ENCODE assay signal across 8 cellular contexts in the genomic region with DNA sequence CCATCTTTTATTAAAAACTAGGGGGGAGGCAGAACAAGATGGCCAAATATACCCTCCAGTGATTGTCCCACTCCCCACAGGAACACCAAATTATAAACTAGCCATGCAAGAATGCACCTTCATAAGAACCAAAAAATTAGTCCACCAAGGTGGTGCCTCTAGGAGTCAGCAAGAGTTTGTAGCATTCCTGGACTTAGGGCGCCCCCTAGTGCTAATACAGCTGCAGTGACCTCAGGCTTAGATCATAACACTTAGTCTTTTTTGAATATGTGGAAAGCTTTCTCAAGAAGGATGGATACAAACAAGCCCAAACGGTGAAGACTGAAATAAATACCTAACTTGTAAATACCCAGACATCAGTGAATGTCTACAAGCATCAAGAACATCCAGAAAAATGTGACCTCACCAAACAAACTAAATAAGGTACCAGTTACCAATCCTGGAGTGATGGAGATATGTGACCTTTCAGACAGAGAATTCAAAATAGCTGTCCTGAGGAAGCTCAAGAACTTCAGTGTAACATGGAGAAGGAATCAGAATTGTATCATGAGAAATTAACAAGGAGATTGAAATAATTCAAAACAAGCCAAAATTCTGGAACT. TPM values are rescaled to one million over a fixed set of nuclear protein-coding genes. Genes with fewer than 3 reads are reported as not detected.
DNase-seq lines count a peak whose midpoint lies in the region; ATAC-seq, FAIRE-seq and TF ChIP-seq lines count a peak whose summit lies in the region.

No MANE protein-coding gene starts in this region.

- H3K36me3 Mint-ChIP-seq in activated T-helper 2 cell treated with anti-CD3 and anti-CD28 coated beads, Interferon-gamma antibody, Interleukin-2, Interleukin-4, amounts not matched to agents 10 μg/mL and 5 μg/mL and 100 μg/mL, durations not matched to agents 14 hours and 24 hours and 36 hours (ENCODE audit: low read depth) = peaks cover 29% of the 10 kb centered on the region
- H3K36me3 Mint-ChIP-seq in osteocyte (ENCODE audit: unreplicated experiment) = peaks cover 24% of the 10 kb centered on the region

- TF ChIP-seq POLR2A in transverse colon (IDR thresholded peaks at IDR 0.05) = no peak

- H3K4me3 ChIP-seq in H7 (ENCODE audit: insufficient read depth, low read depth, low read length) (no peak overlapping the region), Loucy (ENCODE audit: low read length, poor library complexity, severe bottlenecking) (no peak overlapping the region), transverse colon (no peak overlapping the region)

- H3K36me3 ChIP-seq in H7 (replicated peaks; ENCODE audit: control insufficient read depth, insufficient read depth, low read length) (no peaks in the 10 kb centered on the region; the same call in 1 of the 2 replicates), Loucy (ENCODE audit: insufficient read depth, low read length) (no peaks in the 10 kb centered on the region), transverse colon (peaks cover 0 to 13% (median 0%) of the 10 kb centered on the region in 4 donors)

- intact Hi-C loops in activated T-helper 2 cell treated with anti-CD3 and anti-CD28 coated beads, Interferon-gamma antibody, Interleukin-2, Interleukin-4, amounts not matched to agents 10 μg/mL and 5 μg/mL and 100 μg/mL, durations not matched to agents 14 hours and 24 hours and 36 hours (cut with micrococcal nuclease) = loop anchor here (1.0 to 5.0 kb wide), 5 partner anchors 97 to 603 kb away; no protein-coding TSS in a partner anchor
- intact Hi-C loops in transverse colon (cut with DNase I; ENCODE audit: low total_unique reads) = no loop called here

- 0% methylated on average over 2 of the region's 2 CpGs for WGBS in transverse colon (ENCODE audit: low coverage in 1 of 2), 2 donors

- H3K27ac ChIP-seq in foreskin keratinocyte (no peak overlapping the region), transverse colon (peak overlapping the region in 1 of 4 donors; percentile 53)

- TF ChIP-seq EP300 in transverse colon (IDR thresholded peaks at IDR 0.05; ENCODE audit: low read depth) = no peak

- H3K9me3 Mint-ChIP-seq in activated T-helper 2 cell treated with anti-CD3 and anti-CD28 coated beads, Interferon-gamma antibody, Interleukin-2, Interleukin-4, amounts not matched to agents 10 μg/mL and 5 μg/mL and 100 μg/mL, durations not matched to agents 14 hours and 24 hours and 36 hours = no peaks in the 10 kb centered on the region
- no peaks in the 10 kb centered on the region for H3K9me3 Mint-ChIP-seq in osteocyte (ENCODE audit: unreplicated experiment)

- H3K9me3 ChIP-seq in Loucy (ENCODE audit: insufficient read depth, low read depth, low read length) = no peaks in the 10 kb centered on the region
- no peaks in the 10 kb centered on the region for H3K9me3 ChIP-seq in transverse colon

- no peak overlapping the region for H3K4me2 ChIP-seq in Loucy (ENCODE audit: low read depth, low read length, poor library complexity, severe bottlenecking)

- H3K9me2 ChIP-seq in Loucy (replicated peaks; ENCODE audit: low read depth, low read length) = no peaks in the 10 kb centered on the region

- no peaks in the 10 kb centered on the region for H3K79me2 ChIP-seq in Loucy (ENCODE audit: insufficient read depth, low read length)

- no peaks in the 10 kb centered on the region for H3K4me1 ChIP-seq in Loucy (ENCODE audit: insufficient read depth, low read length, poor library complexity, severe bottlenecking)
- no peaks in the 10 kb centered on the region for H3K4me1 ChIP-seq in foreskin keratinocyte
- peaks cover 0 to 8% (median 3%) of the 10 kb centered on the region in 4 donors for H3K4me1 ChIP-seq in transverse colon

- ATAC-seq in foreskin keratinocyte = peak; percentile 97

- no peaks in the 10 kb centered on the region for H3K27me3 Mint-ChIP-seq in activated T-helper 2 cell treated with anti-CD3 and anti-CD28 coated beads, Interferon-gamma antibody, Interleukin-2, Interleukin-4, amounts not matched to agents 10 μg/mL and 5 μg/mL and 100 μg/mL, durations not matched to agents 14 hours and 24 hours and 36 hours (ENCODE audit: low read depth)
- H3K27me3 Mint-ChIP-seq in osteocyte (ENCODE audit: unreplicated experiment) = no peaks in the 10 kb centered on the region

- no peak overlapping the region for H2AFZ ChIP-seq in Loucy (ENCODE audit: low read length)

- peak; percentile 93 for FAIRE-seq in G401.6 (lab: Jason Lieb, UNC)

- in situ Hi-C loops in transverse colon (cut with MboI; ENCODE audit: low pct_ligation_motif_present in 1 of 4, low pct_unique_long_range_greater_than_20kb in 1 of 4, low sequenced_read_pairs in 3 of 4) = loop anchor here in 3 of 4 donors (10.0 to 25.0 kb wide), 3 partner anchors 355 to 377 kb away; partner anchors contain the start of gene PAM (in 1 of the 3)

- H3F3A ChIP-seq in Loucy (ENCODE audit: low read depth) = no peaks in the 10 kb centered on the region

- peak; percentile 73 for DNase-seq in H7
- DNase-seq in SHP77 treated with DMSO at 0.1 percent for 48 hours (lab: John Stamatoyannopoulos, UW) = peak; percentile 25
- DNase-seq in activated T-helper 2 cell treated with anti-CD3 and anti-CD28 coated beads, Interferon-gamma antibody, Interleukin-2, Interleukin-4, amounts not matched to agents 10 μg/mL and 5 μg/mL and 100 μg/mL, durations not matched to agents 14 hours and 24 hours and 36 hours (ENCODE audit: low spot score) = peak; percentile 64
- peak; percentile 11 to 47 for DNase-seq in foreskin keratinocyte
- DNase-seq in osteocyte (ENCODE audit: extremely low spot score, unreplicated experiment) = peak; percentile 86
- DNase-seq in transverse colon = peak; percentile 82

- H3K4me1 Mint-ChIP-seq in activated T-helper 2 cell treated with anti-CD3 and anti-CD28 coated beads, Interferon-gamma antibody, Interleukin-2, Interleukin-4, amounts not matched to agents 10 μg/mL and 5 μg/mL and 100 μg/mL, durations not matched to agents 14 hours and 24 hours and 36 hours (ENCODE audit: low read depth) = peaks cover 4% of the 10 kb centered on the region
- no peaks in the 10 kb centered on the region for H3K4me1 Mint-ChIP-seq in osteocyte (ENCODE audit: unreplicated experiment)

- TF ChIP-seq CTCF in Loucy (conservative IDR thresholded peaks at IDR 0.05; ENCODE audit: low read length) (peak; percentile 77), foreskin keratinocyte (conservative IDR thresholded peaks at IDR 0.05) (peak; percentile 93), osteocyte (IDR thresholded peaks at IDR 0.05) (peak; percentile 95), transverse colon (IDR thresholded peaks at IDR 0.05) (peak; percentile 90 to 93 (median 91))

- H3K9ac ChIP-seq in Loucy (ENCODE audit: low read depth, low read length, poor library complexity, severe bottlenecking) = no peak overlapping the region

- no peak overlapping the region for H3K4me3 Mint-ChIP-seq in activated T-helper 2 cell treated with anti-CD3 and anti-CD28 coated beads, Interferon-gamma antibody, Interleukin-2, Interleukin-4, amounts not matched to agents 10 μg/mL and 5 μg/mL and 100 μg/mL, durations not matched to agents 14 hours and 24 hours and 36 hours (ENCODE audit: low read depth)
- no peak overlapping the region for H3K4me3 Mint-ChIP-seq in osteocyte (ENCODE audit: unreplicated experiment)

- H4K20me1 ChIP-seq in Loucy (ENCODE audit: insufficient read depth, low read length, poor library complexity, severe bottlenecking) = no peaks in the 10 kb centered on the region

- H3K27me3 ChIP-seq in H7 (ENCODE audit: control insufficient read depth, insufficient read depth, low read length) (no peaks in the 10 kb centered on the region), Loucy (ENCODE audit: insufficient read depth, low read length, poor library complexity, severe bottlenecking) (no peaks in the 10 kb centered on the region), foreskin keratinocyte (no peaks in the 10 kb centered on the region), transverse colon (no peaks in the 10 kb centered on the region)

- no peak overlapping the region for H3K27ac Mint-ChIP-seq in activated T-helper 2 cell treated with anti-CD3 and anti-CD28 coated beads, Interferon-gamma antibody, Interleukin-2, Interleukin-4, amounts not matched to agents 10 μg/mL and 5 μg/mL and 100 μg/mL, durations not matched to agents 14 hours and 24 hours and 36 hours
- H3K27ac Mint-ChIP-seq in osteocyte (ENCODE audit: unreplicated experiment) = no peak overlapping the region

RNA-seq across cellular contexts. Expression of gene PPIP5K2, which starts 19.3 kb away (rescaled TPM):
- total RNA-seq in H7 (2014; rRNA removed; shearing (Covaris generic)) = 29.7 and 44.4 TPM in 2 replicates
- total RNA-seq in activated T-helper 2 cell treated with anti-CD3 and anti-CD28 coated beads, Interferon-gamma antibody, Interleukin-2, Interleukin-4, amounts not matched to agents 10 μg/mL and 5 μg/mL and 100 μg/mL, durations not matched to agents 14 hours and 24 hours and 36 hours = 44.1 and 52.5 TPM in 2 replicates
- 21.1 and 22.2 TPM in 2 replicates for total RNA-seq in foreskin keratinocyte
- polyA plus RNA-seq in foreskin keratinocyte = 5.0 and 5.9 TPM in 2 replicates
- 60.7 and 64.4 TPM in 2 replicates for total RNA-seq in osteocyte
- total RNA-seq in transverse colon = 10 to 100 TPM; 23.9 to 64.6 (median 44.4) TPM

RNA-seq across cellular contexts. Expression of gene GIN1, which starts 19.4 kb away (rescaled TPM):
- total RNA-seq in H7 (2014; rRNA removed; shearing (Covaris generic)) = 5.0 and 5.1 TPM in 2 replicates
- total RNA-seq in activated T-helper 2 cell treated with anti-CD3 and anti-CD28 coated beads, Interferon-gamma antibody, Interleukin-2, Interleukin-4, amounts not matched to agents 10 μg/mL and 5 μg/mL and 100 μg/mL, durations not matched to agents 14 hours and 24 hours and 36 hours = 7.0 and 8.8 TPM in 2 replicates
- total RNA-seq in foreskin keratinocyte = 4.8 and 5.7 TPM in 2 replicates
- 3.2 and 4.0 TPM in 2 replicates for polyA plus RNA-seq in foreskin keratinocyte
- total RNA-seq in osteocyte = 4.1 and 5.2 TPM in 2 replicates
- 1 to 10 TPM in 2 of 4 donors, not detected in 2; 6.4 to 8.5 TPM for total RNA-seq in transverse colon

Comparison
In these comparisons a context has a peak if more than half of its experiments do, and no peak if none do; other contexts are left out.
1. DNase-seq: peak in every context shown above with its lines; median percentile 86 in osteocyte; 82 in transverse colon; 73 in H7; 64 in activated T-helper 2 cell treated with anti-CD3 and anti-CD28 coated beads, Interferon-gamma antibody, Interleukin-2, Interleukin-4, amounts not matched to agents 10 μg/mL and 5 μg/mL and 100 μg/mL, durations not matched to agents 14 hours and 24 hours and 36 hours; 29 in foreskin keratinocyte; 25 in SHP77 treated with DMSO at 0.1 percent for 48 hours.